15 cellular contexts compared by ENCODE assay signal in the genomic region with DNA sequence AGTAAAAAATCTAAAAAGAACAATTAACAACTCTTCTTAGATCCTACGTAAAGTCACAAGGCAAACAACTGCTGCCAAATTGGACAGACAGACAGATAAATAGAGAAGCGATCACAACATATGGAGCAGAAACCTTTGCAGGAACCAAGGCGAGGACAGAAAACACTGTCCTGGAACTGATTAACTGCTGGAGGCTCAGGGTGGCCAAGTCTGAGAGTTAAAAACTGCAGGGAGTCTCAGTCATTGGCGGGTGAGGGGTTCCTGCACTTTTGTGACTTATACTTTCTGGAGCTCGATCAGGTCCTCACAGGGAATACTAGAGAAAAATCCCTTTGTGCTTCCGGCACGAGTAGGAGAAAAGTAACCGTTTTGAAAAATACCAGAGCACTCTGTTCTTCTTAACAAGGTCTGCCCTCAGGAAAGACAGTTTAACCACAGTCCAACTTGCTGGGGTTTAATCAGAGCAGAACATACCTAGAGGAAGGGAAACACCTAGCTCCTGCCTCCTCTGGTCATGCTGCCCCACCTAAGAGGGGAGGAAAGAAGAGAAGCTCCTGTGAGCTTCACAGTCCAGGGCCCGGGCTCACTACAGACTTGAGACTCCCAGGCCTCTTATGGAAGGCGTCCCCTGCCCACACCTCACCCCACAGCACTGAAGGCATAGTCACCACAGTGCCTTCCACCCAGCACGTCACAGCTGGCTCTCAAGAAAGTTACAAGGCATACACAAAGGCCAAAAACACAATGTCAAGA.
A peak's percentile ranks its signal among the peaks of the same experiment; 100 is the strongest.
DNase-seq lines count a peak whose midpoint lies in the region; ATAC-seq and TF ChIP-seq lines count a peak whose summit lies in the region.
"Had no signal": no experiment of that assay in that cellular context is flagged by ENCODE, and none has a peak within 500 bp of the region (broad histone marks: within the 10 kb centered on the region; RNA-seq: fewer than 3 reads in every experiment).

No MANE protein-coding gene starts in this region.

- H3K27me3 Mint-ChIP-seq in activated CD4-positive, alpha-beta T cell treated with anti-CD3 and anti-CD28 coated beads, Interleukin-2, amount 10 ng/mL, durations not matched to agents 7 days and 5 days = no peaks in the 10 kb centered on the region
- H3K27me3 Mint-ChIP-seq: T-cell had no signal

- H2BK5ac ChIP-seq in trophoblast cell (ENCODE audit: low read depth, low read length, poor library complexity) = peak overlapping the region; percentile 7

- H2BK12ac ChIP-seq in trophoblast cell (ENCODE audit: low read length) = peak overlapping the region; percentile 84

- peak overlapping the region; percentile 2 for H3K27ac Mint-ChIP-seq in activated CD4-positive, alpha-beta T cell treated with anti-CD3 and anti-CD28 coated beads, Interleukin-2, amount 10 ng/mL, durations not matched to agents 7 days and 5 days
- H3K27ac Mint-ChIP-seq: neural progenitor cell, T-cell had no signal

- H3K79me1 ChIP-seq in trophoblast cell (ENCODE audit: low read length) = peaks cover 2% of the 10 kb centered on the region

- H3K27me3 ChIP-seq in trophoblast cell (ENCODE audit: insufficient read depth, low read length) = no peaks in the 10 kb centered on the region
- no peaks in the 10 kb centered on the region for H3K27me3 ChIP-seq in left lung
- H3K27me3 ChIP-seq: heart left ventricle, neural progenitor cell had no signal

- no peak overlapping the region for H3K23ac ChIP-seq in trophoblast cell (ENCODE audit: low read length)

- H4K8ac ChIP-seq in trophoblast cell (ENCODE audit: low read depth, low read length) = no peak overlapping the region

- no peak for TF ChIP-seq CTCF in left lung (IDR thresholded peaks at IDR 0.05)

- H3K4ac ChIP-seq in trophoblast cell (ENCODE audit: low read depth, low read length) = no peak overlapping the region

- peak overlapping the region; percentile 96 for H2AK5ac ChIP-seq in trophoblast cell (ENCODE audit: low read length)

- H3K9me3 Mint-ChIP-seq in activated CD4-positive, alpha-beta T cell treated with anti-CD3 and anti-CD28 coated beads, Interleukin-2, amount 10 ng/mL, durations not matched to agents 7 days and 5 days = peaks cover 5% of the 10 kb centered on the region
- H3K9me3 Mint-ChIP-seq: T-cell had no signal

- peak; percentile 51 for ATAC-seq in left ventricle myocardium superior
- ATAC-seq in GM19463 (IDR thresholded peaks at IDR 0.05; ENCODE audit: unreplicated experiment) = no peak
- ATAC-seq in left lung = no peak
- ATAC-seq: A549, T-cell had no signal

- peak overlapping the region; percentile 20 for H3K4me2 ChIP-seq in trophoblast cell (ENCODE audit: low read length)
- H3K4me2 ChIP-seq: A549, neural progenitor cell had no signal

- peaks cover 81% of the 10 kb centered on the region for H3K36me3 Mint-ChIP-seq in activated CD4-positive, alpha-beta T cell treated with anti-CD3 and anti-CD28 coated beads, Interleukin-2, amount 10 ng/mL, durations not matched to agents 7 days and 5 days (ENCODE audit: low read depth)

- H3K9ac ChIP-seq in SK-N-MC (ENCODE audit: insufficient read length) (no peak overlapping the region), trophoblast cell (ENCODE audit: low read length) (no peak overlapping the region)
- H3K9ac ChIP-seq: neural progenitor cell had no signal

- no peak for DNase-seq in activated CD4-positive, alpha-beta T cell treated with anti-CD3 and anti-CD28 coated beads, Interleukin-2, amount 10 ng/mL, durations not matched to agents 7 days and 5 days
- no peak for DNase-seq in activated CD4-positive, alpha-beta T cell treated with anti-CD3 and anti-CD28 coated beads, Interleukin-2, amount 50 U/mL, for 4 hours
- DNase-seq in SK-N-MC (ENCODE audit: low read depth, low spot score) (no peak), left ventricle myocardium superior (no peak), trophoblast cell (no peak), NCI-H82 (lab: John Stamatoyannopoulos, UW) (no peak), left lung (no peak)
- DNase-seq: activated CD4-positive, alpha-beta T cell treated with anti-CD3 and anti-CD28 coated beads, Interleukin-2, amount 50 U/mL, for 48 hours; activated naive CD4-positive, alpha-beta T cell treated with Interleukin-2 at 50 U/mL for 16 hours; heart left ventricle; T-cell had no signal

- H2BK120ac ChIP-seq in trophoblast cell (ENCODE audit: insufficient read depth, low read length, poor library complexity) = no peak overlapping the region

- CTCF ChIA-PET in activated CD4-positive, alpha-beta T cell treated with anti-CD3 and anti-CD28 coated beads, Interleukin-2, amount 10 ng/mL, durations not matched to agents 7 days and 5 days (lab: Charles Lee) = interaction anchor here (0.8 kb wide), 1 partner anchor 13 kb away, joined by 4 read pairs; no protein-coding TSS in a partner anchor

- H3K4me3 Mint-ChIP-seq in activated CD4-positive, alpha-beta T cell treated with anti-CD3 and anti-CD28 coated beads, Interleukin-2, amount 10 ng/mL, durations not matched to agents 7 days and 5 days = no peak overlapping the region
- H3K4me3 Mint-ChIP-seq: neural progenitor cell, T-cell had no signal

- H3K9me3 ChIP-seq in SK-N-MC (ENCODE audit: low read depth, low read length) (no peaks in the 10 kb centered on the region), trophoblast cell (ENCODE audit: insufficient read depth, low read depth, low read length) (no peaks in the 10 kb centered on the region), left lung (no peaks in the 10 kb centered on the region)
- H3K9me3 ChIP-seq: A549, heart left ventricle had no signal

- H3K4me3 ChIP-seq in SK-N-MC = no peak overlapping the region
- no peak overlapping the region for H3K4me3 ChIP-seq in trophoblast cell (ENCODE audit: low read depth, low read length)
- H3K4me3 ChIP-seq in left lung = no peak overlapping the region
- H3K4me3 ChIP-seq: A549, heart left ventricle, neural progenitor cell, skin epidermis had no signal

- H4K12ac ChIP-seq in trophoblast cell (ENCODE audit: low read depth, low read length) = no peak overlapping the region

- peaks cover 47% of the 10 kb centered on the region for H3K36me3 ChIP-seq in SK-N-MC (ENCODE audit: insufficient read depth, low read length)
- H3K36me3 ChIP-seq in trophoblast cell (ENCODE audit: control insufficient read depth in 1 of 2, insufficient read depth in 2 of 2, low read length in 2 of 2) = peaks cover 6 to 8% of the 10 kb centered on the region in 2 experiments
- peaks cover 0 to 73% of the 10 kb centered on the region in 2 donors for H3K36me3 ChIP-seq in left lung

- H3K4me1 ChIP-seq in trophoblast cell (ENCODE audit: control insufficient read depth in 1 of 2, insufficient read depth in 2 of 2, low read length in 2 of 2) = peaks cover 6 to 13% of the 10 kb centered on the region in 2 experiments
- peaks cover 0 to 6% of the 10 kb centered on the region in 2 donors for H3K4me1 ChIP-seq in left lung
- H3K4me1 ChIP-seq: A549 had no signal

- H3K79me2 ChIP-seq in trophoblast cell (ENCODE audit: control insufficient read depth, insufficient read depth, low read length, poor library complexity) = no peaks in the 10 kb centered on the region

- H3K27ac ChIP-seq in SK-N-MC = peak overlapping the region; percentile 36; the same call in 1 of the 2 replicates
- H3K27ac ChIP-seq in trophoblast cell (ENCODE audit: low read depth, low read length) = peak overlapping the region; percentile 71
- H3K27ac ChIP-seq in left lung = no peak overlapping the region
- H3K27ac ChIP-seq: A549, heart left ventricle, neural progenitor cell had no signal

- WGBS in trophoblast cell (ENCODE audit: extremely low coverage, insufficient coverage, insufficient read length) = no CpG with 5 or more reads among the region's 11 CpGs

- no peak overlapping the region for H3K14ac ChIP-seq in trophoblast cell (ENCODE audit: low read length)

- peaks cover 44% of the 10 kb centered on the region for H3K4me1 Mint-ChIP-seq in activated CD4-positive, alpha-beta T cell treated with anti-CD3 and anti-CD28 coated beads, Interleukin-2, amount 10 ng/mL, durations not matched to agents 7 days and 5 days

- H3K18ac ChIP-seq in trophoblast cell (ENCODE audit: low read length) = no peak overlapping the region

- intact Hi-C loops in left ventricle myocardium superior (cut with micrococcal nuclease) (no loop called here), left lung (cut with DNase I) (no loop called here)

- POLR2A ChIA-PET in activated CD4-positive, alpha-beta T cell treated with anti-CD3 and anti-CD28 coated beads, Interleukin-2, amount 10 ng/mL, durations not matched to agents 7 days and 5 days (lab: Charles Lee) = no interaction called here

- no peak overlapping the region for H4K91ac ChIP-seq in trophoblast cell (ENCODE audit: low read depth, low read length)

- H2AFZ ChIP-seq in trophoblast cell (ENCODE audit: insufficient read depth, low read length, poor library complexity) = no peak overlapping the region
- H2AFZ ChIP-seq: neural progenitor cell had no signal

Comparison
In these comparisons a context has a peak if more than half of its experiments do, and no peak if none do; other contexts are left out.
1. H3K27ac ChIP-seq: peak in SK-N-MC (single experiment) and trophoblast cell (single experiment); none in left lung (0 of 2).